Comparison of ENCODE assay signal across 17 cellular contexts in genomic region chr11:105447936-105448702, GRCh38.
DNase-seq lines count a peak whose midpoint lies in the region; TF ChIP-seq lines count a peak whose summit lies in the region.
"Had no signal": no experiment of that assay in that cellular context is flagged by ENCODE, and none has a peak within 500 bp of the region (broad histone marks: within the 10 kb centered on the region; RNA-seq: fewer than 3 reads in every experiment).

No MANE protein-coding gene starts in this region.

- H4K20me1 ChIP-seq in neural cell (ENCODE audit: insufficient read depth), result no peaks in the 10 kb centered on the region

- no peaks in the 10 kb centered on the region for H3F3A ChIP-seq in neural cell (ENCODE audit: insufficient read depth, low read length, poor library complexity, severe bottlenecking)

- H3K9me3 ChIP-seq in neural cell (ENCODE audit: low read length), result peaks cover 10% of the 10 kb centered on the region

- no peak for TF ChIP-seq RAD21 in neural cell (conservative IDR thresholded peaks at IDR 0.05)

- H3K9me2 ChIP-seq in neural cell (ENCODE audit: insufficient read depth, low read length), result no peaks in the 10 kb centered on the region

- no peaks in the 10 kb centered on the region for H3K27me3 Mint-ChIP-seq in Calu3 (ENCODE audit: unreplicated experiment)

- BruUV-seq in Calu3 (replicated peaks; lab: Mats Ljungman, UMichigan), result no TSS peak

- CTCF ChIA-PET in Calu3 (lab: Charles Lee), result no interaction called here

- no peak overlapping the region for H3K4me2 ChIP-seq in neural cell (ENCODE audit: low read length)
- H3K4me2 ChIP-seq: KMS-11 had no signal

- H3K36me3 ChIP-seq in neural cell (ENCODE audit: insufficient read depth, low read length), result no peaks in the 10 kb centered on the region
- H3K36me3 ChIP-seq: MG63 had no signal

- H3K36me3 Mint-ChIP-seq in Calu3 (ENCODE audit: insufficient read depth, unreplicated experiment), result no peaks in the 10 kb centered on the region

- no peak overlapping the region for H2AFZ ChIP-seq in neural cell (ENCODE audit: low read depth, low read length)

- TF ChIP-seq CTCF in neural cell (IDR thresholded peaks at IDR 0.05; ENCODE audit: poor library complexity, severe bottlenecking) (no peak), GM20000 (IDR thresholded peaks at IDR 0.05; ENCODE audit: extremely low read depth, missing control alignments) (no peak), Calu3 (IDR thresholded peaks at IDR 0.05; ENCODE audit: unreplicated experiment) (no peak)

- no peaks in the 10 kb centered on the region for H3K4me1 Mint-ChIP-seq in Calu3 (ENCODE audit: low read depth, unreplicated experiment)

- H3K9ac ChIP-seq in neural cell (ENCODE audit: low read length), result no peak overlapping the region
- H3K9ac ChIP-seq: KMS-11 had no signal

- no peak for TF ChIP-seq EP300 in neural cell (conservative IDR thresholded peaks at IDR 0.05; ENCODE audit: poor library complexity, severe bottlenecking)

- H3K4me3 ChIP-seq in neural cell (ENCODE audit: low read length), result no peak overlapping the region
- H3K4me3 ChIP-seq: MG63 had no signal

- no peaks in the 10 kb centered on the region for H3K9me3 Mint-ChIP-seq in Calu3 (ENCODE audit: low read depth, unreplicated experiment)

- DNase-seq in activated T-cell treated with anti-CD3 and anti-CD28 coated beads for 48 hours (ENCODE audit: low read depth) (peak; percentile 8), activated T-cell treated with anti-CD3 and anti-CD28 coated beads for 4 hours (no peak), epidermal melanocyte (ENCODE audit: insufficient read length, low spot score) (no peak), GM20000 (ENCODE audit: low spot score) (no peak), Calu3 (no peak)
- DNase-seq in stimulated activated CD4-positive, alpha-beta T cell treated with anti-CD3 and anti-CD28 coated beads, Interleukin-4, amount 100 ng/mL, for 48 hours (ENCODE audit: low read depth in 2 of 2), result peak; percentile 6 to 20
- no peak for DNase-seq in stimulated activated CD4-positive, alpha-beta T cell treated with anti-CD3 and anti-CD28 coated beads, Interleukin-4, amount 100 ng/mL, for 4 hours
- DNase-seq: AML-193, Caco-2, DMS53, MG63, NCI-H1092 treated with DMSO at 0.1 percent for 48 hours, NCI-H1694, NCI-H446, NCI-H82 had no signal

- intact Hi-C loops in Calu3 (cut with micrococcal nuclease; ENCODE audit: unreplicated experiment), result no loop called here

- no peak overlapping the region for H3K27ac ChIP-seq in neural cell (ENCODE audit: low read length)
- H3K27ac ChIP-seq: KMS-11 had no signal

- no peak overlapping the region for H3K4me3 Mint-ChIP-seq in Calu3 (ENCODE audit: low read depth, unreplicated experiment)

- no peaks in the 10 kb centered on the region for H3K79me2 ChIP-seq in neural cell (replicated peaks; ENCODE audit: insufficient read depth, low read length)

- no peaks in the 10 kb centered on the region for H3K27me3 ChIP-seq in neural cell (ENCODE audit: insufficient read depth, low read depth, low read length)
- H3K27me3 ChIP-seq: MG63 had no signal

- H3K27ac Mint-ChIP-seq in Calu3 (ENCODE audit: unreplicated experiment), result no peak overlapping the region

TF ChIP-seq in neural cell, 6 proteins besides CTCF, POLR2A, EP300 and RAD21:
- TF ChIP-seq POLR2AphosphoS5 (IDR thresholded peaks at IDR 0.05), result peak; percentile 17
- TF ChIP-seq, protein P1, sequence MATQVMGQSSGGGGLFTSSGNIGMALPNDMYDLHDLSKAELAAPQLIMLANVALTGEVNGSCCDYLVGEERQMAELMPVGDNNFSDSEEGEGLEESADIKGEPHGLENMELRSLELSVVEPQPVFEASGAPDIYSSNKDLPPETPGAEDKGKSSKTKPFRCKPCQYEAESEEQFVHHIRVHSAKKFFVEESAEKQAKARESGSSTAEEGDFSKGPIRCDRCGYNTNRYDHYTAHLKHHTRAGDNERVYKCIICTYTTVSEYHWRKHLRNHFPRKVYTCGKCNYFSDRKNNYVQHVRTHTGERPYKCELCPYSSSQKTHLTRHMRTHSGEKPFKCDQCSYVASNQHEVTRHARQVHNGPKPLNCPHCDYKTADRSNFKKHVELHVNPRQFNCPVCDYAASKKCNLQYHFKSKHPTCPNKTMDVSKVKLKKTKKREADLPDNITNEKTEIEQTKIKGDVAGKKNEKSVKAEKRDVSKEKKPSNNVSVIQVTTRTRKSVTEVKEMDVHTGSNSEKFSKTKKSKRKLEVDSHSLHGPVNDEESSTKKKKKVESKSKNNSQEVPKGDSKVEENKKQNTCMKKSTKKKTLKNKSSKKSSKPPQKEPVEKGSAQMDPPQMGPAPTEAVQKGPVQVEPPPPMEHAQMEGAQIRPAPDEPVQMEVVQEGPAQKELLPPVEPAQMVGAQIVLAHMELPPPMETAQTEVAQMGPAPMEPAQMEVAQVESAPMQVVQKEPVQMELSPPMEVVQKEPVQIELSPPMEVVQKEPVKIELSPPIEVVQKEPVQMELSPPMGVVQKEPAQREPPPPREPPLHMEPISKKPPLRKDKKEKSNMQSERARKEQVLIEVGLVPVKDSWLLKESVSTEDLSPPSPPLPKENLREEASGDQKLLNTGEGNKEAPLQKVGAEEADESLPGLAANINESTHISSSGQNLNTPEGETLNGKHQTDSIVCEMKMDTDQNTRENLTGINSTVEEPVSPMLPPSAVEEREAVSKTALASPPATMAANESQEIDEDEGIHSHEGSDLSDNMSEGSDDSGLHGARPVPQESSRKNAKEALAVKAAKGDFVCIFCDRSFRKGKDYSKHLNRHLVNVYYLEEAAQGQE (IDR thresholded peaks at IDR 0.05; ENCODE audit: borderline replicate concordance), result no peak

Comparison
In these comparisons a context has a peak if more than half of its experiments do, and no peak if none do; other contexts are left out.
1. DNase-seq: peak in activated T-cell treated with anti-CD3 and anti-CD28 coated beads for 48 hours (single experiment) and stimulated activated CD4-positive, alpha-beta T cell treated with anti-CD3 and anti-CD28 coated beads, Interleukin-4, amount 100 ng/mL, for 48 hours (2 of 2); none in activated T-cell treated with anti-CD3 and anti-CD28 coated beads for 4 hours (single experiment), stimulated activated CD4-positive, alpha-beta T cell treated with anti-CD3 and anti-CD28 coated beads, Interleukin-4, amount 100 ng/mL, for 4 hours (0 of 2), epidermal melanocyte (single experiment), GM20000 (single experiment) and Calu3 (single experiment).